18 cellular contexts compared by ENCODE assay signal in the genomic region with DNA sequence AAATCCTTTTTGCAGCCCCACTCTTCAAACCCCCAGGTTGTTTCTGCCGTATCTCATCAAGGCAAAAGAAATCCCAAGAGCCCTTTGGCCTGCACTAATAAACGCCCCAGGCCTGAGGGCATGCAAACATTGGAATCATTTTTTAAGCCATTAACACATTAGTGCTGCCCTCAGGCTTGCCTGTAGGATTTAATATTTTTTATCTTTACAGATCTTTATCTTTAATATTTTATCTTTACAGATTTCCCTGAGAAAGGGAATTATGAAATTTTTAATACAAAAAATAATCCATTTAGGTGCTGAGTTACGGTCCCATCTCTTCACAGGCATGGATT. TPM values are rescaled to one million over a fixed set of nuclear protein-coding genes. Genes with fewer than 3 reads are reported as not detected.
DNase-seq lines count a peak whose midpoint lies in the region; ATAC-seq, FAIRE-seq and TF ChIP-seq lines count a peak whose summit lies in the region.
"Had no signal": no experiment of that assay in that cellular context is flagged by ENCODE, and none has a peak within 500 bp of the region (broad histone marks: within the 10 kb centered on the region; RNA-seq: fewer than 3 reads in every experiment).

No MANE protein-coding gene starts in this region.

- no peak overlapping the region for H4K8ac ChIP-seq in trophoblast cell (ENCODE audit: low read depth, low read length)

- H2BK5ac ChIP-seq in trophoblast cell (ENCODE audit: low read depth, low read length, poor library complexity): no peak overlapping the region

- H3K4me3 ChIP-seq in HepG2 (replicated peaks in 1 of 3; ENCODE audit: insufficient read depth in 1 of 3, low read depth in 2 of 3, low read length in 3 of 3) (no peak overlapping the region), right lobe of liver (no peak overlapping the region), trophoblast cell (ENCODE audit: low read depth, low read length) (no peak overlapping the region)

- H2AFZ ChIP-seq in HepG2 (ENCODE audit: low read length) (no peak overlapping the region), trophoblast cell (ENCODE audit: insufficient read depth, low read length, poor library complexity) (no peak overlapping the region)

- CTCF ChIA-PET in HepG2 (lab: Yijun Ruan, JAX; ENCODE audit: low intra/inter-chr PET ratio, low total read pairs): no interaction called here

- no peak for TF ChIP-seq EP300 in HepG2 (IDR thresholded peaks at IDR 0.05; ENCODE audit: low read depth in 2 of 2, low read length in 2 of 2)
- no peak for TF ChIP-seq EP300 in HepG2 (CRISPR knock-in tag; IDR thresholded peaks at IDR 0.05; ENCODE audit: borderline replicate concordance)

- H4K91ac ChIP-seq in trophoblast cell (ENCODE audit: low read depth, low read length): no peak overlapping the region

- H3K9me3 ChIP-seq in HepG2 (ENCODE audit: low read length) (no peaks in the 10 kb centered on the region), right lobe of liver (no peaks in the 10 kb centered on the region), trophoblast cell (ENCODE audit: insufficient read depth, low read depth, low read length) (no peaks in the 10 kb centered on the region)
- H3K9me3 ChIP-seq: Caco-2 had no signal

- H3K4me1 ChIP-seq in HepG2 (ENCODE audit: insufficient read depth, low read length) (0 out of 2 replicates have a peak, but pooled peaks cover 5% of the 10 kb centered on the region), right lobe of liver (no peaks in the 10 kb centered on the region), trophoblast cell (ENCODE audit: control insufficient read depth in 1 of 2, insufficient read depth in 2 of 2, low read length in 2 of 2) (peaks cover 3 to 5% of the 10 kb centered on the region in 2 experiments), foreskin keratinocyte (no peaks in the 10 kb centered on the region)

- intact Hi-C loops in HepG2 (cut with micrococcal nuclease; ENCODE audit: unreplicated experiment): no loop called here
- intact Hi-C loops in right lobe of liver (cut with DNase I): no loop called here

- H3K27ac ChIP-seq in HepG2 (ENCODE audit: extremely low read length, insufficient read depth, low read length): no peak overlapping the region
- no peak overlapping the region for H3K27ac ChIP-seq in right lobe of liver
- H3K27ac ChIP-seq in VCaP: peak overlapping the region; percentile 8
- H3K27ac ChIP-seq in trophoblast cell (ENCODE audit: low read depth, low read length): no peak overlapping the region
- no peak overlapping the region for H3K27ac ChIP-seq in foreskin keratinocyte
- H3K27ac ChIP-seq: C4-2B had no signal

- H3K79me1 ChIP-seq in trophoblast cell (ENCODE audit: low read length): no peaks in the 10 kb centered on the region

- H3K79me2 ChIP-seq in HepG2 (ENCODE audit: insufficient read depth, low read length) (no peaks in the 10 kb centered on the region), trophoblast cell (ENCODE audit: control insufficient read depth, insufficient read depth, low read length, poor library complexity) (no peaks in the 10 kb centered on the region)

- H2AK5ac ChIP-seq in trophoblast cell (ENCODE audit: low read length): no peak overlapping the region

- H3K18ac ChIP-seq in trophoblast cell (ENCODE audit: low read length): no peak overlapping the region

- H4K12ac ChIP-seq in trophoblast cell (ENCODE audit: low read depth, low read length): no peak overlapping the region

- H3K9ac ChIP-seq in HepG2 (ENCODE audit: insufficient read depth, low read depth, low read length): no peak overlapping the region
- peak overlapping the region; percentile 9 for H3K9ac ChIP-seq in trophoblast cell (ENCODE audit: low read length)

- H4K20me1 ChIP-seq in HepG2 (ENCODE audit: insufficient read depth, low read length): no peaks in the 10 kb centered on the region

- in situ Hi-C loops in HepG2 (cut with HindIII; ENCODE audit: extremely low pct_ligation_motif_present, low pct_unique_long_range_greater_than_20kb): no loop called here

- H3K4ac ChIP-seq in trophoblast cell (ENCODE audit: low read depth, low read length): no peak overlapping the region

- no peak overlapping the region for H3K23ac ChIP-seq in trophoblast cell (ENCODE audit: low read length)

- no peak overlapping the region for H3K4me2 ChIP-seq in HepG2 (ENCODE audit: low read depth, low read length)
- H3K4me2 ChIP-seq in trophoblast cell (ENCODE audit: low read length): no peak overlapping the region

- TF ChIP-seq POLR2A in HepG2 (IDR thresholded peaks at IDR 0.05; ENCODE audit: insufficient read depth in 1 of 2, low read depth in 2 of 2, low read length in 2 of 2) (no peak), right lobe of liver (IDR thresholded peaks at IDR 0.05) (no peak)

- no peak overlapping the region for H2BK12ac ChIP-seq in trophoblast cell (ENCODE audit: low read length)

- POLR2A ChIA-PET in HepG2 (lab: Yijun Ruan, JAX): interaction anchor here (1.9 to 3.9 kb wide), 2 partner anchors 12 to 15 kb away, joined by 10 to 32 read pairs; partner anchors contain the start of gene GTPBP2

- no peak for FAIRE-seq in HepG2 (lab: Jason Lieb, UNC)
- FAIRE-seq: D721Med, G401.6, GM12891, GM19239, H1 had no signal

- 95% methylated on average over 3 of the region's 3 CpGs for WGBS in HepG2 (ENCODE audit: low lambda C conversion rate)
- 81% methylated on average over 3 of the region's 3 CpGs for WGBS in right lobe of liver (ENCODE audit: insufficient coverage, low coverage, low lambda C conversion rate, missing lambda C conversion rate)
- WGBS in trophoblast cell (ENCODE audit: extremely low coverage, insufficient coverage, insufficient read length): no CpG with 5 or more reads among the region's 3 CpGs

- TF ChIP-seq CTCF in HepG2 (CRISPR knock-in tag; IDR thresholded peaks at IDR 0.05): no peak
- TF ChIP-seq CTCF in right lobe of liver (IDR thresholded peaks at IDR 0.05): no peak
- no peak for TF ChIP-seq CTCF in VCaP (conservative IDR thresholded peaks at IDR 0.05)
- TF ChIP-seq CTCF in foreskin keratinocyte (conservative IDR thresholded peaks at IDR 0.05): no peak

- H3K27me3 ChIP-seq in HepG2 (ENCODE audit: control insufficient read depth in 1 of 2, insufficient read depth in 2 of 2, low read length in 2 of 2): no peaks in the 10 kb centered on the region
- H3K27me3 ChIP-seq in right lobe of liver: no peaks in the 10 kb centered on the region
- H3K27me3 ChIP-seq in trophoblast cell (ENCODE audit: insufficient read depth, low read length): no peaks in the 10 kb centered on the region
- H3K27me3 ChIP-seq in foreskin keratinocyte: no peaks in the 10 kb centered on the region

- H3K36me3 ChIP-seq in HepG2 (replicated peaks in 1 of 2; ENCODE audit: control insufficient read depth in 1 of 2, insufficient read depth in 2 of 2, low read length in 2 of 2): peaks cover 9 to 44% of the 10 kb centered on the region in 2 experiments
- peaks cover 0 to 23% (median 8%) of the 10 kb centered on the region in 4 donors for H3K36me3 ChIP-seq in right lobe of liver
- H3K36me3 ChIP-seq in trophoblast cell (ENCODE audit: control insufficient read depth in 1 of 2, insufficient read depth in 2 of 2, low read length in 2 of 2): peaks cover 19 to 25% of the 10 kb centered on the region in 2 experiments

- TF ChIP-seq RAD21 in HepG2 (CRISPR knock-in tag; IDR thresholded peaks at IDR 0.05): no peak

- ATAC-seq in HepG2 (no peak), right lobe of liver (no peak), foreskin keratinocyte (no peak)

- H3K14ac ChIP-seq in trophoblast cell (ENCODE audit: low read length): no peak overlapping the region

- no peak overlapping the region for H2BK120ac ChIP-seq in trophoblast cell (ENCODE audit: insufficient read depth, low read length, poor library complexity)

- no peak for DNase-seq in HepG2 (ENCODE audit: low spot score)
- DNase-seq in right lobe of liver: no peak
- peak; percentile 72 to 88 for DNase-seq in trophoblast cell
- DNase-seq in foreskin keratinocyte: no peak
- DNase-seq in AG08396 (ENCODE audit: low spot score): no peak
- no peak for DNase-seq in NCI-H69 (lab: John Stamatoyannopoulos, UW)
- DNase-seq: 8988T; Caco-2; CD4-positive, alpha-beta T cell; H9 had no signal

- no TSS peak for BruUV-seq in HepG2 (replicated peaks; lab: Mats Ljungman, UMichigan)

RNA-seq across cellular contexts. Expression of gene GTPBP2, which starts 14.7 kb away (rescaled TPM):
- total RNA-seq in HepG2 (2016; rRNA removed; fragmentation: Illumina TruSeq; extraction: Trizol): 12.6 and 26.9 TPM in 2 replicates
- 7.3 and 7.5 TPM in 2 replicates for total RNA-seq in HepG2 (2016; cell fraction: cytosol; rRNA removed; fragmentation: Illumina TruSeq; extraction: Trizol; ENCODE audit: low read depth)
- total RNA-seq in HepG2 (2016; cell fraction: insoluble cytoplasmic fraction; rRNA removed; fragmentation: Illumina TruSeq; extraction: Trizol): 12.6 and 27.4 TPM in 2 replicates
- 12.6 and 13.7 TPM in 2 replicates for total RNA-seq in HepG2 (2016; cell fraction: membrane; rRNA removed; fragmentation: Illumina TruSeq; extraction: Trizol)
- total RNA-seq in HepG2 (2016; cell fraction: nucleus; rRNA removed; fragmentation: Illumina TruSeq; extraction: Trizol): 33.1 and 38.3 TPM in 2 replicates
- polyA plus RNA-seq in HepG2 (2011; rRNA removed): 88.2 and 125 TPM in 2 replicates
- 63.6 and 70.6 TPM in 2 replicates for polyA plus RNA-seq in HepG2 (2011; cell fraction: cytosol; rRNA removed)
- 320 and 379 TPM in 2 replicates for polyA plus RNA-seq in HepG2 (2011; cell fraction: nucleus; rRNA removed)
- 47.9 and 57.6 TPM in 2 replicates for polyA plus RNA-seq in HepG2 (2012)
- 3.6 and 4.1 TPM in 2 replicates for polyA plus RNA-seq in HepG2 (2016; cell fraction: cytosol; fragmentation: Illumina TruSeq; extraction: Trizol; ENCODE audit: low read depth)
- polyA plus RNA-seq in HepG2 (2016; cell fraction: insoluble cytoplasmic fraction; fragmentation: Illumina TruSeq; extraction: Trizol; ENCODE audit: low read depth): 14.0 and 17.9 TPM in 2 replicates
- 9.7 and 10.2 TPM in 2 replicates for polyA plus RNA-seq in HepG2 (2016; cell fraction: membrane; fragmentation: Illumina TruSeq; extraction: Trizol; ENCODE audit: low read depth)
- polyA plus RNA-seq in HepG2 (2016; cell fraction: nucleus; fragmentation: Illumina TruSeq; extraction: Trizol; ENCODE audit: insufficient read depth, low read depth): 87.7 and 90.6 TPM in 2 replicates
- polyA minus RNA-seq in HepG2 (2011; rRNA and poly(A)+ RNA removed; ENCODE audit: low replicate concordance): 115 and 123 TPM in 2 replicates
- 22.8 and 31.0 TPM in 2 replicates for polyA minus RNA-seq in HepG2 (2011; cell fraction: cytosol; rRNA and poly(A)+ RNA removed)
- polyA minus RNA-seq in HepG2 (2011; cell fraction: nucleus; rRNA and poly(A)+ RNA removed): 91.9 and 126 TPM in 2 replicates
- 10 to 100 TPM; 12.5 to 39.9 (median 19.2) TPM for total RNA-seq in right lobe of liver
- 55.6 and 59.2 TPM in 2 replicates for polyA plus RNA-seq in trophoblast cell (2013)
- 44.8 and 46.4 TPM in 2 replicates for total RNA-seq in foreskin keratinocyte
- 33.0 and 34.1 TPM in 2 replicates for polyA plus RNA-seq in foreskin keratinocyte

RNA-seq across cellular contexts. Expression of gene MAD2L1BP, which starts 21.3 kb away (rescaled TPM):
- total RNA-seq in HepG2 (2016; rRNA removed; fragmentation: Illumina TruSeq; extraction: Trizol): 54.2 and 69.8 TPM in 2 replicates
- 19.9 and 20.6 TPM in 2 replicates for total RNA-seq in HepG2 (2016; cell fraction: cytosol; rRNA removed; fragmentation: Illumina TruSeq; extraction: Trizol; ENCODE audit: low read depth)
- 51.2 and 74.6 TPM in 2 replicates for total RNA-seq in HepG2 (2016; cell fraction: insoluble cytoplasmic fraction; rRNA removed; fragmentation: Illumina TruSeq; extraction: Trizol)
- 31.1 and 31.4 TPM in 2 replicates for total RNA-seq in HepG2 (2016; cell fraction: membrane; rRNA removed; fragmentation: Illumina TruSeq; extraction: Trizol)
- total RNA-seq in HepG2 (2016; cell fraction: nucleus; rRNA removed; fragmentation: Illumina TruSeq; extraction: Trizol): 23.1 and 28.7 TPM in 2 replicates
- polyA plus RNA-seq in HepG2 (2011; rRNA removed): 55.5 and 57.8 TPM in 2 replicates
- polyA plus RNA-seq in HepG2 (2011; cell fraction: cytosol; rRNA removed): 66.7 and 73.3 TPM in 2 replicates
- 28.1 and 41.3 TPM in 2 replicates for polyA plus RNA-seq in HepG2 (2011; cell fraction: nucleus; rRNA removed)
- polyA plus RNA-seq in HepG2 (2012): 25.3 and 25.7 TPM in 2 replicates
- polyA plus RNA-seq in HepG2 (2016; cell fraction: cytosol; fragmentation: Illumina TruSeq; extraction: Trizol; ENCODE audit: low read depth): 6.9 and 7.7 TPM in 2 replicates
- 65.0 and 72.9 TPM in 2 replicates for polyA plus RNA-seq in HepG2 (2016; cell fraction: insoluble cytoplasmic fraction; fragmentation: Illumina TruSeq; extraction: Trizol; ENCODE audit: low read depth)
- polyA plus RNA-seq in HepG2 (2016; cell fraction: membrane; fragmentation: Illumina TruSeq; extraction: Trizol; ENCODE audit: low read depth): 10.2 and 12.3 TPM in 2 replicates
- polyA plus RNA-seq in HepG2 (2016; cell fraction: nucleus; fragmentation: Illumina TruSeq; extraction: Trizol; ENCODE audit: insufficient read depth, low read depth): 46.3 and 54.1 TPM in 2 replicates
- 61.4 and 71.9 TPM in 2 replicates for polyA minus RNA-seq in HepG2 (2011; rRNA and poly(A)+ RNA removed; ENCODE audit: low replicate concordance)
- polyA minus RNA-seq in HepG2 (2011; cell fraction: cytosol; rRNA and poly(A)+ RNA removed): 21.1 and 25.8 TPM in 2 replicates
- 13.6 and 19.1 TPM in 2 replicates for polyA minus RNA-seq in HepG2 (2011; cell fraction: nucleus; rRNA and poly(A)+ RNA removed)
- total RNA-seq in right lobe of liver: 10 to 100 TPM; 11.7 to 31.7 (median 14.6) TPM
- 20.6 and 21.2 TPM in 2 replicates for polyA plus RNA-seq in trophoblast cell (2013)
- 29.0 and 31.7 TPM in 2 replicates for total RNA-seq in foreskin keratinocyte
- polyA plus RNA-seq in foreskin keratinocyte: 38.9 and 40.6 TPM in 2 replicates

RNA-seq across cellular contexts. Expression of gene RSPH9, which starts 30.5 kb away (rescaled TPM):
- 0.04 TPM in 1 of 2 replicates, not detected in the other for total RNA-seq in HepG2 (2016; rRNA removed; fragmentation: Illumina TruSeq; extraction: Trizol)
- total RNA-seq in HepG2 (2016; cell fraction: cytosol; rRNA removed; fragmentation: Illumina TruSeq; extraction: Trizol; ENCODE audit: low read depth): not detected in 2 replicates
- total RNA-seq in HepG2 (2016; cell fraction: insoluble cytoplasmic fraction; rRNA removed; fragmentation: Illumina TruSeq; extraction: Trizol): not detected in 2 replicates
- not detected in 2 replicates for total RNA-seq in HepG2 (2016; cell fraction: membrane; rRNA removed; fragmentation: Illumina TruSeq; extraction: Trizol)
- total RNA-seq in HepG2 (2016; cell fraction: nucleus; rRNA removed; fragmentation: Illumina TruSeq; extraction: Trizol): not detected in 2 replicates
- polyA plus RNA-seq in HepG2 (2011; rRNA removed): not detected in 2 replicates
- not detected in 2 replicates for polyA plus RNA-seq in HepG2 (2011; cell fraction: cytosol; rRNA removed)
- polyA plus RNA-seq in HepG2 (2011; cell fraction: nucleus; rRNA removed): 0.10 TPM in 1 of 2 replicates, not detected in the other
- polyA plus RNA-seq in HepG2 (2012): 0.15 and 0.40 TPM in 2 replicates
- not detected in 2 replicates for polyA plus RNA-seq in HepG2 (2016; cell fraction: cytosol; fragmentation: Illumina TruSeq; extraction: Trizol; ENCODE audit: low read depth)
- not detected in 2 replicates for polyA plus RNA-seq in HepG2 (2016; cell fraction: insoluble cytoplasmic fraction; fragmentation: Illumina TruSeq; extraction: Trizol; ENCODE audit: low read depth)
- not detected in 2 replicates for polyA plus RNA-seq in HepG2 (2016; cell fraction: membrane; fragmentation: Illumina TruSeq; extraction: Trizol; ENCODE audit: low read depth)
- not detected in 2 replicates for polyA plus RNA-seq in HepG2 (2016; cell fraction: nucleus; fragmentation: Illumina TruSeq; extraction: Trizol; ENCODE audit: insufficient read depth, low read depth)
- not detected in 2 replicates for polyA minus RNA-seq in HepG2 (2011; rRNA and poly(A)+ RNA removed; ENCODE audit: low replicate concordance)
- not detected in 2 replicates for polyA minus RNA-seq in HepG2 (2011; cell fraction: cytosol; rRNA and poly(A)+ RNA removed)
- not detected in 2 replicates for polyA minus RNA-seq in HepG2 (2011; cell fraction: nucleus; rRNA and poly(A)+ RNA removed)
- total RNA-seq in right lobe of liver: not detected
- 0.19 and 0.23 TPM in 2 replicates for polyA plus RNA-seq in trophoblast cell (2013)
- 0.04 and 0.07 TPM in 2 replicates for total RNA-seq in foreskin keratinocyte
- polyA plus RNA-seq in foreskin keratinocyte: 0.07 and 0.12 TPM in 2 replicates
- total RNA-seq: Caco-2; CD4-positive, alpha-beta T cell; HT-29 had no signal

RNA-seq across cellular contexts. Expression of gene POLH, which starts 38.4 kb away (rescaled TPM):
- total RNA-seq in HepG2 (2016; rRNA removed; fragmentation: Illumina TruSeq; extraction: Trizol): 25.0 and 35.5 TPM in 2 replicates
- 3.9 and 4.1 TPM in 2 replicates for total RNA-seq in HepG2 (2016; cell fraction: cytosol; rRNA removed; fragmentation: Illumina TruSeq; extraction: Trizol; ENCODE audit: low read depth)
- total RNA-seq in HepG2 (2016; cell fraction: insoluble cytoplasmic fraction; rRNA removed; fragmentation: Illumina TruSeq; extraction: Trizol): 23.3 and 37.4 TPM in 2 replicates
- 8.7 and 10.2 TPM in 2 replicates for total RNA-seq in HepG2 (2016; cell fraction: membrane; rRNA removed; fragmentation: Illumina TruSeq; extraction: Trizol)
- total RNA-seq in HepG2 (2016; cell fraction: nucleus; rRNA removed; fragmentation: Illumina TruSeq; extraction: Trizol): 16.3 and 26.4 TPM in 2 replicates
- 6.3 and 11.6 TPM in 2 replicates for polyA plus RNA-seq in HepG2 (2011; rRNA removed)
- 4.3 and 5.1 TPM in 2 replicates for polyA plus RNA-seq in HepG2 (2011; cell fraction: cytosol; rRNA removed)
- 6.0 and 7.3 TPM in 2 replicates for polyA plus RNA-seq in HepG2 (2011; cell fraction: nucleus; rRNA removed)
- polyA plus RNA-seq in HepG2 (2012): 7.4 and 10.6 TPM in 2 replicates
- polyA plus RNA-seq in HepG2 (2016; cell fraction: cytosol; fragmentation: Illumina TruSeq; extraction: Trizol; ENCODE audit: low read depth): 0.88 and 1.2 TPM in 2 replicates
- polyA plus RNA-seq in HepG2 (2016; cell fraction: insoluble cytoplasmic fraction; fragmentation: Illumina TruSeq; extraction: Trizol; ENCODE audit: low read depth): 18.1 and 19.7 TPM in 2 replicates
- polyA plus RNA-seq in HepG2 (2016; cell fraction: membrane; fragmentation: Illumina TruSeq; extraction: Trizol; ENCODE audit: low read depth): 2.0 and 2.6 TPM in 2 replicates
- polyA plus RNA-seq in HepG2 (2016; cell fraction: nucleus; fragmentation: Illumina TruSeq; extraction: Trizol; ENCODE audit: insufficient read depth, low read depth): 28.4 and 32.9 TPM in 2 replicates
- polyA minus RNA-seq in HepG2 (2011; rRNA and poly(A)+ RNA removed; ENCODE audit: low replicate concordance): 19.1 and 21.9 TPM in 2 replicates
- 9.2 and 9.5 TPM in 2 replicates for polyA minus RNA-seq in HepG2 (2011; cell fraction: cytosol; rRNA and poly(A)+ RNA removed)
- polyA minus RNA-seq in HepG2 (2011; cell fraction: nucleus; rRNA and poly(A)+ RNA removed): 16.1 and 23.9 TPM in 2 replicates
- total RNA-seq in right lobe of liver: 1 to 10 TPM; 5.1 to 9.3 (median 6.8) TPM
- polyA plus RNA-seq in trophoblast cell (2013): 11.2 and 12.6 TPM in 2 replicates
- total RNA-seq in foreskin keratinocyte: 24.3 and 24.7 TPM in 2 replicates
- 4.9 and 6.1 TPM in 2 replicates for polyA plus RNA-seq in foreskin keratinocyte

RNA-seq across cellular contexts. Expression of gene XPO5, which starts 38.5 kb away (rescaled TPM):
- total RNA-seq in HepG2 (2016; rRNA removed; fragmentation: Illumina TruSeq; extraction: Trizol): 68.0 and 71.3 TPM in 2 replicates
- total RNA-seq in HepG2 (2016; cell fraction: cytosol; rRNA removed; fragmentation: Illumina TruSeq; extraction: Trizol; ENCODE audit: low read depth): 43.0 and 45.0 TPM in 2 replicates
- 65.7 and 67.2 TPM in 2 replicates for total RNA-seq in HepG2 (2016; cell fraction: insoluble cytoplasmic fraction; rRNA removed; fragmentation: Illumina TruSeq; extraction: Trizol)
- total RNA-seq in HepG2 (2016; cell fraction: membrane; rRNA removed; fragmentation: Illumina TruSeq; extraction: Trizol): 23.7 TPM in 2 replicates
- total RNA-seq in HepG2 (2016; cell fraction: nucleus; rRNA removed; fragmentation: Illumina TruSeq; extraction: Trizol): 73.2 and 82.9 TPM in 2 replicates
- 52.2 and 67.6 TPM in 2 replicates for polyA plus RNA-seq in HepG2 (2011; rRNA removed)
- 37.2 and 41.2 TPM in 2 replicates for polyA plus RNA-seq in HepG2 (2011; cell fraction: cytosol; rRNA removed)
- polyA plus RNA-seq in HepG2 (2011; cell fraction: nucleus; rRNA removed): 76.2 and 81.3 TPM in 2 replicates
- 38.5 and 46.5 TPM in 2 replicates for polyA plus RNA-seq in HepG2 (2012)
- 3.0 and 3.2 TPM in 2 replicates for polyA plus RNA-seq in HepG2 (2016; cell fraction: cytosol; fragmentation: Illumina TruSeq; extraction: Trizol; ENCODE audit: low read depth)
- 46.2 and 52.7 TPM in 2 replicates for polyA plus RNA-seq in HepG2 (2016; cell fraction: insoluble cytoplasmic fraction; fragmentation: Illumina TruSeq; extraction: Trizol; ENCODE audit: low read depth)
- 6.5 and 8.3 TPM in 2 replicates for polyA plus RNA-seq in HepG2 (2016; cell fraction: membrane; fragmentation: Illumina TruSeq; extraction: Trizol; ENCODE audit: low read depth)
- polyA plus RNA-seq in HepG2 (2016; cell fraction: nucleus; fragmentation: Illumina TruSeq; extraction: Trizol; ENCODE audit: insufficient read depth, low read depth): 119 and 127 TPM in 2 replicates
- polyA minus RNA-seq in HepG2 (2011; rRNA and poly(A)+ RNA removed; ENCODE audit: low replicate concordance): 114 and 153 TPM in 2 replicates
- polyA minus RNA-seq in HepG2 (2011; cell fraction: cytosol; rRNA and poly(A)+ RNA removed): 45.0 and 52.2 TPM in 2 replicates
- polyA minus RNA-seq in HepG2 (2011; cell fraction: nucleus; rRNA and poly(A)+ RNA removed): 83.3 and 113 TPM in 2 replicates
- total RNA-seq in right lobe of liver: 10 to 100 TPM; 11.3 to 16.3 (median 12.6) TPM
- 27.8 and 30.9 TPM in 2 replicates for polyA plus RNA-seq in trophoblast cell (2013)
- 40.0 and 43.0 TPM in 2 replicates for total RNA-seq in foreskin keratinocyte
- polyA plus RNA-seq in foreskin keratinocyte: 23.4 and 29.3 TPM in 2 replicates

Comparison
In these comparisons a context has a peak if more than half of its experiments do, and no peak if none do; other contexts are left out.
1. DNase-seq: peak in trophoblast cell (2 of 2); none in HepG2 (single experiment), right lobe of liver (0 of 3), foreskin keratinocyte (0 of 2), AG08396 (single experiment) and NCI-H69 (single experiment).